ENCODE assay signal across 17 cellular contexts in the genomic region with DNA sequence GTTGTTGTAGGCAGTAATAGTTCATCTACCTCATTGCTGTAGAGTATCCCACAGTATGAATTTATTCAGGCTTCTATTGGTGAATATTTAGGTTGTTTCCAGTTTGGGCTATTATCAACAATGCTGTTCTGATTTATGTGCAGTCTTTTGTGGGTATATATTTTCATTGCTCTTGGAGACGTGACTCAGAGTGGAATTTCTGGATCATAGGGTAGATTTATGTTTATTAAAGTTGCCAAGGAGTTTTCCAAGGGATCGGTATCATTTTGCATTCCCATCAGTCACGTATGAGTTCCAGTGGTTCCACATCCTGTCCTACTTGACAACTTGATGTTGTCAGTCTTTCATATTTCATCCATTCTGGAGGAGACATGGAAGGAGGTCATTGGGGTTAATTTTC. TPM values are rescaled to one million over a fixed set of nuclear protein-coding genes. Genes with fewer than 3 reads are reported as not detected.
A peak's percentile ranks its signal among the peaks of the same experiment; 100 is the strongest.
DNase-seq lines count a peak whose midpoint lies in the region; ATAC-seq and TF ChIP-seq lines count a peak whose summit lies in the region.
"Had no signal": no experiment of that assay in that cellular context is flagged by ENCODE, and none has a peak within 500 bp of the region (broad histone marks: within the 10 kb centered on the region; RNA-seq: fewer than 3 reads in every experiment).

No MANE protein-coding gene starts in this region.

- peaks cover 26% of the 10 kb centered on the region for H3K4me1 ChIP-seq in osteoblast (ENCODE audit: insufficient read depth, low read length)

- H4K20me1 ChIP-seq in osteoblast (ENCODE audit: insufficient read depth, low read length): no peaks in the 10 kb centered on the region

- no peaks in the 10 kb centered on the region for H3K79me2 ChIP-seq in osteoblast (ENCODE audit: insufficient read depth, low read length)

- H3K27me3 ChIP-seq in osteoblast (ENCODE audit: insufficient read depth, low read length): no peaks in the 10 kb centered on the region
- H3K27me3 ChIP-seq: ovary had no signal

- H3K27ac ChIP-seq in epithelial cell of prostate (peak overlapping the region; percentile 41), osteoblast (ENCODE audit: low read depth, low read length) (peak overlapping the region; percentile 88)
- H3K27ac ChIP-seq: coronary artery, ovary, SK-N-MC had no signal

- no peak overlapping the region for H3K4me3 ChIP-seq in osteoblast (ENCODE audit: insufficient read depth, low read length)
- H3K4me3 ChIP-seq: coronary artery, ovary, SK-N-MC had no signal

- no peaks in the 10 kb centered on the region for H3K36me3 ChIP-seq in osteoblast (ENCODE audit: insufficient read depth, low read length)
- H3K36me3 ChIP-seq: ovary had no signal

- H3K4me2 ChIP-seq in osteoblast (ENCODE audit: insufficient read depth, low read length): peak overlapping the region; percentile 41

- TF ChIP-seq CTCF in osteoblast (IDR thresholded peaks at IDR 0.05; ENCODE audit: extremely low read depth, low read depth, low read length): no peak

- ATAC-seq in HG03135 (IDR thresholded peaks at IDR 0.05; ENCODE audit: unreplicated experiment) (no peak), HG03342 (IDR thresholded peaks at IDR 0.05; ENCODE audit: unreplicated experiment) (no peak)
- ATAC-seq: CD8-positive, alpha-beta T cell; stimulated activated naive B cell treated with anti-CD40 and anti-IgM and Interleukin-4, amounts not matched to agents 10 μg/mL and 1 μg/mL and 100 μg/mL, for 72 hours had no signal

- H3K9me3 ChIP-seq in osteoblast (ENCODE audit: low read depth, low read length): no peaks in the 10 kb centered on the region
- H3K9me3 ChIP-seq: ovary had no signal

- H2AFZ ChIP-seq in osteoblast (ENCODE audit: low read length): no peak overlapping the region

- DNase-seq in EH (ENCODE audit: low read depth): peak; percentile 96
- DNase-seq in RPMI7951 (ENCODE audit: low read depth): peak; percentile 86
- peak; percentile 39 for DNase-seq in epithelial cell of prostate (ENCODE audit: low read depth, low spot score)
- DNase-seq in osteoblast (ENCODE audit: insufficient read length, low spot score, missing footprints): peak; percentile 81
- no peak for DNase-seq in activated naive CD4-positive, alpha-beta T cell treated with Interleukin-2 at 50 U/mL for 16 hours
- no peak for DNase-seq in T1000 (lab: John Stamatoyannopoulos, UW)
- DNase-seq: activated CD4-positive, alpha-beta T cell treated with anti-CD3 and anti-CD28 coated beads for 4 hours; CD8-positive, alpha-beta T cell; hippocampal formation; NCI-H1436 treated with DMSO at 0.1 percent for 48 hours; NCI-H69; ovary; stimulated activated naive B cell treated with anti-CD40 and anti-IgM and Interleukin-4, amounts not matched to agents 10 μg/mL and 1 μg/mL and 100 μg/mL, for 72 hours had no signal

RNA-seq across cellular contexts. Expression of a gene that starts 8.4 kb away (rescaled TPM):
- 18.8 and 22.6 TPM in 2 replicates for total RNA-seq in RPMI7951 (2014; rRNA removed; shearing (Covaris generic))
- total RNA-seq in osteoblast: 9.8 and 12.4 TPM in 2 replicates
- total RNA-seq: CD8-positive, alpha-beta T cell had no signal

Comparison
In these comparisons a context has a peak if more than half of its experiments do, and no peak if none do; other contexts are left out.
1. DNase-seq: peak in EH (single experiment), RPMI7951 (single experiment), epithelial cell of prostate (single experiment) and osteoblast (single experiment); none in activated naive CD4-positive, alpha-beta T cell treated with Interleukin-2 at 50 U/mL for 16 hours (single experiment) and T1000 (single experiment).